Comparison of ENCODE assay signal across 25 cellular contexts in genomic region chr14:50366589-50366988, GRCh38. TPM values are rescaled to one million over a fixed set of nuclear protein-coding genes. Genes with fewer than 3 reads are reported as not detected.
DNase-seq lines count a peak whose midpoint lies in the region; ATAC-seq, FAIRE-seq and TF ChIP-seq lines count a peak whose summit lies in the region.
"Had no signal": no experiment of that assay in that cellular context is flagged by ENCODE, and none has a peak within 500 bp of the region (broad histone marks: within the 10 kb centered on the region; RNA-seq: fewer than 3 reads in every experiment).

No MANE protein-coding gene starts in this region.

- H3K9me3 Mint-ChIP-seq in CD8-positive, alpha-beta T cell = peaks cover 2% of the 10 kb centered on the region
- H3K9me3 Mint-ChIP-seq in activated CD8-positive, alpha-beta T cell treated with anti-CD3 and anti-CD28 coated beads, Interleukin-2, amount 10 ng/mL, durations not matched to agents 7 days and 5 days (ENCODE audit: insufficient read depth) = peaks cover 4% of the 10 kb centered on the region
- peaks cover 0 to 4% (median 0%) of the 10 kb centered on the region in 6 donors for H3K9me3 Mint-ChIP-seq in immature natural killer cell

- no peak for TF ChIP-seq POLR2A in esophagus squamous epithelium (IDR thresholded peaks at IDR 0.05)

- FAIRE-seq in small intestine (lab: Jason Lieb, UNC) (no peak), urothelium cell line (lab: Jason Lieb, UNC) (no peak)
- FAIRE-seq: GM12892, GM19239, H1, RCC 7860 had no signal

- H3K36me3 ChIP-seq in CD8-positive, alpha-beta T cell (ENCODE audit: insufficient read depth, low read length) = no peaks in the 10 kb centered on the region
- no peaks in the 10 kb centered on the region for H3K36me3 ChIP-seq in small intestine (ENCODE audit: control insufficient read depth in 2 of 2, insufficient read depth in 2 of 2, low read length in 2 of 2)
- H3K36me3 ChIP-seq in esophagus squamous epithelium = no peaks in the 10 kb centered on the region
- H3K36me3 ChIP-seq: lower lobe of right lung, right lobe of liver, thoracic aorta had no signal

- WGBS in small intestine, 3 donors = 83 to 95% (median 89%) methylated on average over 4 of the region's 4 CpGs
- 84 to 94% methylated on average over 4 of the region's 4 CpGs for WGBS in esophagus squamous epithelium, 2 donors

- CTCF ChIA-PET in CD8-positive, alpha-beta T cell (lab: Charles Lee) = interaction anchor here (1.2 kb wide), 1 partner anchor 45 kb away, joined by 4 read pairs; no protein-coding TSS in a partner anchor
- CTCF ChIA-PET in activated CD8-positive, alpha-beta T cell treated with anti-CD3 and anti-CD28 coated beads, Interleukin-2, amount 10 ng/mL, durations not matched to agents 7 days and 5 days (lab: Charles Lee) = interaction anchor here (6.2 kb wide), 1 partner anchor 46 kb away, joined by 29 read pairs; no protein-coding TSS in a partner anchor

- no peak overlapping the region for H3K27ac ChIP-seq in CD8-positive, alpha-beta T cell (ENCODE audit: low read depth, low read length)
- peak overlapping the region; percentile 67 to 87 for H3K27ac ChIP-seq in small intestine (ENCODE audit: low read depth in 1 of 2, low read length in 1 of 2)
- H3K27ac ChIP-seq in esophagus squamous epithelium = no peak overlapping the region
- H3K27ac ChIP-seq: body of pancreas, lower lobe of right lung, parathyroid adenoma, thoracic aorta had no signal

- peak overlapping the region; percentile 42 for H3K27ac Mint-ChIP-seq in CD8-positive, alpha-beta T cell
- peak overlapping the region; percentile 71 for H3K27ac Mint-ChIP-seq in activated CD8-positive, alpha-beta T cell treated with anti-CD3 and anti-CD28 coated beads, Interleukin-2, amount 10 ng/mL, durations not matched to agents 7 days and 5 days
- peak overlapping the region; percentile 87 to 96 (median 93) for H3K27ac Mint-ChIP-seq in immature natural killer cell
- H3K27ac Mint-ChIP-seq: T-helper 2 cell treated with Interferon-gamma antibody and Interleukin-4, amounts not matched to agents 5 μg/mL and 100 μg/mL, for 36 hours had no signal

- intact Hi-C loops in CD8-positive, alpha-beta T cell (cut with DNase I, micrococcal nuclease) = no loop called here
- intact Hi-C loops in esophagus squamous epithelium (cut with DNase I) = no loop called here

- H3K27me3 ChIP-seq in CD8-positive, alpha-beta T cell (ENCODE audit: insufficient read depth, low read length) = no peaks in the 10 kb centered on the region
- H3K27me3 ChIP-seq in small intestine (ENCODE audit: control insufficient read depth in 2 of 2, insufficient read depth in 2 of 2, low read length in 2 of 2) = no peaks in the 10 kb centered on the region
- no peaks in the 10 kb centered on the region for H3K27me3 ChIP-seq in esophagus squamous epithelium
- H3K27me3 ChIP-seq: body of pancreas, right lobe of liver had no signal

- no peak for TF ChIP-seq CTCF in CD8-positive, alpha-beta T cell (IDR thresholded peaks at IDR 0.05)
- no peak for TF ChIP-seq CTCF in esophagus squamous epithelium (IDR thresholded peaks at IDR 0.05)

- no peaks in the 10 kb centered on the region for H3K9me3 ChIP-seq in CD8-positive, alpha-beta T cell (ENCODE audit: low read length)
- H3K9me3 ChIP-seq in small intestine (ENCODE audit: control insufficient read depth, low read depth) = no peaks in the 10 kb centered on the region
- H3K9me3 ChIP-seq in esophagus squamous epithelium = no peaks in the 10 kb centered on the region
- H3K9me3 ChIP-seq: body of pancreas, lower lobe of right lung, right lobe of liver, thoracic aorta had no signal

- peak overlapping the region; percentile 6 for H3K4me3 Mint-ChIP-seq in CD8-positive, alpha-beta T cell
- no peak overlapping the region for H3K4me3 Mint-ChIP-seq in activated CD8-positive, alpha-beta T cell treated with anti-CD3 and anti-CD28 coated beads, Interleukin-2, amount 10 ng/mL, durations not matched to agents 7 days and 5 days
- H3K4me3 Mint-ChIP-seq in immature natural killer cell = peak overlapping the region; percentile 22 to 73 (median 67)
- H3K4me3 Mint-ChIP-seq: T-helper 2 cell treated with Interferon-gamma antibody and Interleukin-4, amounts not matched to agents 5 μg/mL and 100 μg/mL, for 36 hours had no signal

- no peak for DNase-seq in CD8-positive, alpha-beta T cell
- no peak for DNase-seq in activated CD8-positive, alpha-beta T cell treated with anti-CD3 and anti-CD28 coated beads, Interleukin-2, amount 10 ng/mL, durations not matched to agents 7 days and 5 days
- DNase-seq in immature natural killer cell = peak; percentile 69 to 76 (median 69)
- DNase-seq in small intestine = no peak
- no peak for DNase-seq in urothelium cell line (ENCODE audit: low spot score)
- DNase-seq in GOT3 (lab: John Stamatoyannopoulos, UW) = no peak
- no peak for DNase-seq in esophagus squamous epithelium (lab: John Stamatoyannopoulos, UW)
- DNase-seq in cerebellar cortex (ENCODE audit: low spot score) = no peak
- DNase-seq: dermis blood vessel endothelial cell; DND-41; KG1; lower lobe of right lung; NCI-H187 treated with DMSO at 0.1 percent for 48 hours; NK-92 treated with Interleukin-12 subunit alpha and Interleukin-12 subunit beta, amount 100 ng/mL, for 24 hours had no signal

- no peak overlapping the region for H3K4me3 ChIP-seq in CD8-positive, alpha-beta T cell (ENCODE audit: low read depth, low read length)
- H3K4me3 ChIP-seq in small intestine (ENCODE audit: low read depth in 1 of 2, low read length in 2 of 2) (no peak overlapping the region), esophagus squamous epithelium (no peak overlapping the region)
- H3K4me3 ChIP-seq: body of pancreas, lower lobe of right lung, right lobe of liver, thoracic aorta had no signal

- POLR2A ChIA-PET in CD8-positive, alpha-beta T cell (lab: Charles Lee) = interaction anchor here (1.0 kb wide), 1 partner anchor 38 kb away, joined by 3 read pairs; no protein-coding TSS in a partner anchor
- POLR2A ChIA-PET in activated CD8-positive, alpha-beta T cell treated with anti-CD3 and anti-CD28 coated beads, Interleukin-2, amount 10 ng/mL, durations not matched to agents 7 days and 5 days (lab: Charles Lee) = no interaction called here

- H3K4me1 Mint-ChIP-seq in CD8-positive, alpha-beta T cell (ENCODE audit: low read depth) = peaks cover 32% of the 10 kb centered on the region
- peaks cover 35% of the 10 kb centered on the region for H3K4me1 Mint-ChIP-seq in activated CD8-positive, alpha-beta T cell treated with anti-CD3 and anti-CD28 coated beads, Interleukin-2, amount 10 ng/mL, durations not matched to agents 7 days and 5 days (ENCODE audit: low read depth)
- H3K4me1 Mint-ChIP-seq in immature natural killer cell = peaks cover 56 to 57% of the 10 kb centered on the region in 2 donors

- H3K4me1 ChIP-seq in CD8-positive, alpha-beta T cell (ENCODE audit: insufficient read depth, low read length) = peaks cover 13% of the 10 kb centered on the region
- H3K4me1 ChIP-seq in small intestine (ENCODE audit: control insufficient read depth in 2 of 2, insufficient read depth in 1 of 2, low read depth in 1 of 2, low read length in 1 of 2) (peaks cover 0 to 8% of the 10 kb centered on the region in 2 donors), esophagus squamous epithelium (peaks cover 0 to 46% (median 21%) of the 10 kb centered on the region in 3 donors)
- H3K4me1 ChIP-seq: parathyroid adenoma had no signal

- ATAC-seq in CD8-positive, alpha-beta T cell = no peak
- no peak for ATAC-seq in activated CD8-positive, alpha-beta T cell treated with anti-CD3 and anti-CD28 coated beads, Interleukin-2, amount 10 ng/mL, durations not matched to agents 7 days and 5 days
- ATAC-seq: activated CD4-positive, CD25-positive, alpha-beta regulatory T cell treated with anti-CD3 and anti-CD28 coated beads, Interleukin-2, amount 50 U/mL, for 24 hours; activated naive CD4-positive, alpha-beta T cell treated with anti-CD3 and anti-CD28 coated beads, Interleukin-2, amount 50 U/mL, for 72 hours; body of pancreas; lower lobe of right lung had no signal

- H3K27me3 Mint-ChIP-seq in CD8-positive, alpha-beta T cell (ENCODE audit: low read depth) = no peaks in the 10 kb centered on the region
- no peaks in the 10 kb centered on the region for H3K27me3 Mint-ChIP-seq in activated CD8-positive, alpha-beta T cell treated with anti-CD3 and anti-CD28 coated beads, Interleukin-2, amount 10 ng/mL, durations not matched to agents 7 days and 5 days (ENCODE audit: low read depth)
- peaks cover 0 to 14% (median 10%) of the 10 kb centered on the region in 3 donors for H3K27me3 Mint-ChIP-seq in immature natural killer cell (ENCODE audit: low read depth in 3 of 3)

- H3K36me3 Mint-ChIP-seq in CD8-positive, alpha-beta T cell = peaks cover 9% of the 10 kb centered on the region
- H3K36me3 Mint-ChIP-seq in activated CD8-positive, alpha-beta T cell treated with anti-CD3 and anti-CD28 coated beads, Interleukin-2, amount 10 ng/mL, durations not matched to agents 7 days and 5 days (ENCODE audit: low read depth) = peaks cover 8% of the 10 kb centered on the region
- H3K36me3 Mint-ChIP-seq in immature natural killer cell = peaks cover 3 to 5% (median 5%) of the 10 kb centered on the region in 3 donors

RNA-seq across cellular contexts. Expression of gene CDKL1, which starts 30.1 kb away (rescaled TPM):
- 1 to 10 TPM; 1.2 to 1.5 TPM for total RNA-seq in CD8-positive, alpha-beta T cell
- total RNA-seq in activated CD8-positive, alpha-beta T cell treated with anti-CD3 and anti-CD28 coated beads, Interleukin-2, amount 10 ng/mL, durations not matched to agents 7 days and 5 days = 10 to 100 TPM in 1 of 2 experiments, 1 to 10 TPM in 1; 8.1 to 12.0 TPM
- polyA plus RNA-seq in immature natural killer cell = 1 to 10 TPM; 3.6 to 9.9 (median 5.4) TPM
- polyA plus RNA-seq in small intestine = 1 to 10 TPM; 5.9 to 8.1 (median 6.0) TPM
- 10 to 100 TPM in 3 of 4 donors, 1 to 10 TPM in 1; 2.9 to 16.6 (median 11.5) TPM for total RNA-seq in esophagus squamous epithelium

RNA-seq across cellular contexts. Expression of gene DMAC2L, which starts 54.5 kb away (rescaled TPM):
- 10 to 100 TPM; 16.6 to 17.8 TPM for total RNA-seq in CD8-positive, alpha-beta T cell
- 10 to 100 TPM; 14.9 to 18.6 TPM for total RNA-seq in activated CD8-positive, alpha-beta T cell treated with anti-CD3 and anti-CD28 coated beads, Interleukin-2, amount 10 ng/mL, durations not matched to agents 7 days and 5 days
- polyA plus RNA-seq in immature natural killer cell (10 to 100 TPM; 13.6 to 20.9 (median 20.0) TPM), small intestine (10 to 100 TPM; 13.6 to 27.0 (median 18.3) TPM)
- total RNA-seq in esophagus squamous epithelium = 10 to 100 TPM; 13.4 to 21.7 (median 16.6) TPM

RNA-seq across cellular contexts. Expression of gene L2HGDH, which starts 54.6 kb away (rescaled TPM):
- total RNA-seq in CD8-positive, alpha-beta T cell = 1 to 10 TPM; 2.6 to 3.0 TPM
- total RNA-seq in activated CD8-positive, alpha-beta T cell treated with anti-CD3 and anti-CD28 coated beads, Interleukin-2, amount 10 ng/mL, durations not matched to agents 7 days and 5 days = 10 to 100 TPM; 12.7 to 13.6 TPM
- 1 to 10 TPM; 2.4 to 6.4 (median 3.5) TPM for polyA plus RNA-seq in immature natural killer cell
- 1 to 10 TPM; 1.1 to 5.9 (median 3.6) TPM for polyA plus RNA-seq in small intestine
- 10 to 100 TPM in 2 of 4 donors, 1 to 10 TPM in 2; 6.5 to 14.2 (median 9.3) TPM for total RNA-seq in esophagus squamous epithelium

Comparison
In these comparisons a context has a peak if more than half of its experiments do, and no peak if none do; other contexts are left out.
1. DNase-seq: peak in immature natural killer cell (3 of 3); none in CD8-positive, alpha-beta T cell (0 of 7), activated CD8-positive, alpha-beta T cell treated with anti-CD3 and anti-CD28 coated beads, Interleukin-2, amount 10 ng/mL, durations not matched to agents 7 days and 5 days (single experiment), small intestine (single experiment), urothelium cell line (single experiment), GOT3 (single experiment), esophagus squamous epithelium (single experiment) and cerebellar cortex (single experiment).
2. H3K27ac ChIP-seq: peak in small intestine (2 of 2); none in CD8-positive, alpha-beta T cell (single experiment) and esophagus squamous epithelium (0 of 4).
3. H3K27ac Mint-ChIP-seq: peak in every context shown above with its lines; median percentile 93 in immature natural killer cell; 71 in activated CD8-positive, alpha-beta T cell treated with anti-CD3 and anti-CD28 coated beads, Interleukin-2, amount 10 ng/mL, durations not matched to agents 7 days and 5 days; 42 in CD8-positive, alpha-beta T cell.